ENCODE assay signal across 25 cellular contexts in the genomic region with DNA sequence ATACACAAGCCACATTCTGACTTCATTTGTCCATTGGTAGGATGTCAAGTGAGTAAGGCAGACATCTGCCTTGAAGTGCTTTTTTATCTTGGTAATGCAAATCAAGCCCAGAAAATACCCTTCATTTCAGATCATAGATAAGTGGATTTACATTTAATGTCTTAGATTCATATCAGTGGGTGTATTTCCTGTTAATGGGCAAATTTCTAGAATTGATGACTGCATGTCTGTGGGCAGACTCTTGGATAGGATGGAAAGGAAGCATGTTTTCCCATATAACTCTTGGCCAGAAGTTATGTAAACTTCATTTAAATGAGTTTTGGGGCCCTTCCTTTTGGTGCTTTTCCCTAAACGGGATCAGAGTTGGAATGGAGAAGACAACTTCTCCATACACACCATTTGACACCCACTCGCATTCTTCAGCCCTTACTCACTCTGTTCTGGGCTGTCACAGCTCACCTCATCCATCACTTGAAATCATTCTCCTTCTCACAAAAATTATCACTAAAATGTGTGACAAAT.
DNase-seq lines count a peak whose midpoint lies in the region; ATAC-seq, FAIRE-seq and TF ChIP-seq lines count a peak whose summit lies in the region.
"Had no signal": no experiment of that assay in that cellular context is flagged by ENCODE, and none has a peak within 500 bp of the region (broad histone marks: within the 10 kb centered on the region; RNA-seq: fewer than 3 reads in every experiment).

No MANE protein-coding gene starts in this region.

- WGBS in mesodermal cell (ENCODE audit: insufficient coverage in 2 of 2), 2 experiments: 80 to 100% methylated on average over 1 to 2 of the region's 2 CpGs

- H3K27ac ChIP-seq in astrocyte (ENCODE audit: low read depth, low read length) (peak overlapping the region; percentile 76), mesodermal cell (ENCODE audit: low read depth, low read length, severe bottlenecking) (peak overlapping the region; percentile 74)
- H3K27ac ChIP-seq: Peyer's patch, tibial artery had no signal

- FAIRE-seq in astrocyte (lab: Jason Lieb, UNC): peak; percentile 70

- H3K36me3 ChIP-seq in astrocyte (ENCODE audit: insufficient read depth, low read length): no peaks in the 10 kb centered on the region
- peaks cover 41% of the 10 kb centered on the region for H3K36me3 ChIP-seq in mesodermal cell (ENCODE audit: control insufficient read depth, insufficient read depth, low read length)
- H3K36me3 ChIP-seq: Peyer's patch, SJSA1, tibial artery had no signal

- DNase-seq in Daoy (ENCODE audit: low read depth): peak; percentile 71
- DNase-seq in HFFc6: peak; percentile 79
- DNase-seq in astrocyte (ENCODE audit: low read depth): peak; percentile 81
- no peak for DNase-seq in CD1c-positive myeloid dendritic cell (ENCODE audit: extremely low spot score)
- no peak for DNase-seq in stimulated activated naive B cell treated with anti-CD40 and anti-IgM and Interleukin-4, amounts not matched to agents 10 μg/mL and 1 μg/mL and 100 μg/mL, for 72 hours
- DNase-seq in pons (ENCODE audit: low spot score): no peak
- DNase-seq: activated CD4-positive, alpha-beta memory T cell treated with anti-CD3 and anti-CD28 coated beads for 36 hours; activated naive CD4-positive, alpha-beta T cell treated with anti-CD3 and anti-CD28 coated beads, Interleukin-2, amount 50 U/mL, for 16 hours; effector memory CD8-positive, alpha-beta T cell; GDM1; KG1; NCI-H1092 treated with DMSO at 0.1 percent for 48 hours; NCI-H2081 treated with DMSO at 0.1 percent for 48 hours; NCI-H510A; NK-92 treated with Interleukin-12 subunit alpha and Interleukin-12 subunit beta, amount 100 ng/mL, for 24 hours; Peyer's patch; stimulated activated CD4-positive, alpha-beta T cell treated with anti-CD3 and anti-CD28 coated beads, Interleukin-2, amount 100 ng/mL, for 24 hours; stimulated activated naive CD4-positive, alpha-beta T cell; tibial artery had no signal

- H3K9ac ChIP-seq in astrocyte (ENCODE audit: low read length): no peak overlapping the region

- peak overlapping the region; percentile 53 for H3K4me2 ChIP-seq in astrocyte (ENCODE audit: low read length)

- peaks cover 85% of the 10 kb centered on the region for H3K4me1 Mint-ChIP-seq in HFFc6 (ENCODE audit: low read depth)
- peaks cover 42% of the 10 kb centered on the region for H3K4me1 Mint-ChIP-seq in astrocyte (ENCODE audit: low read depth, unreplicated experiment)
- no peaks in the 10 kb centered on the region for H3K4me1 Mint-ChIP-seq in stimulated activated naive B cell treated with anti-CD40 and anti-IgM and Interleukin-4, amounts not matched to agents 10 μg/mL and 1 μg/mL and 100 μg/mL, for 72 hours
- H3K4me1 Mint-ChIP-seq: B cell had no signal

- H3K9me3 ChIP-seq in astrocyte (ENCODE audit: insufficient read depth, low read depth, low read length) (no peaks in the 10 kb centered on the region), mesodermal cell (ENCODE audit: control insufficient read depth, low read length) (no peaks in the 10 kb centered on the region)
- H3K9me3 ChIP-seq: Peyer's patch, SJSA1, tibial artery had no signal

- H3K79me2 ChIP-seq in astrocyte (ENCODE audit: insufficient read depth, low read length): no peaks in the 10 kb centered on the region

- TF ChIP-seq CTCF in HFFc6 (IDR thresholded peaks at IDR 0.05): no peak
- TF ChIP-seq CTCF in astrocyte (IDR thresholded peaks at IDR 0.05; ENCODE audit: insufficient read depth, low read depth, low read length): no peak

- H3K4me3 ChIP-seq in astrocyte (ENCODE audit: insufficient read depth, low read depth, low read length): no peak overlapping the region
- H3K4me3 ChIP-seq in mesodermal cell (ENCODE audit: extremely low read depth, insufficient read depth, low read length, poor library complexity, severe bottlenecking): no peak overlapping the region
- H3K4me3 ChIP-seq: Peyer's patch, SJSA1, tibial artery had no signal

- H4K20me1 ChIP-seq in astrocyte (ENCODE audit: insufficient read depth, low read length): no peaks in the 10 kb centered on the region

- no peak overlapping the region; the same call in 1 of the 2 replicates for H3K4me3 Mint-ChIP-seq in HFFc6
- no peak overlapping the region for H3K4me3 Mint-ChIP-seq in astrocyte (ENCODE audit: unreplicated experiment)
- no peak overlapping the region for H3K4me3 Mint-ChIP-seq in stimulated activated naive B cell treated with anti-CD40 and anti-IgM and Interleukin-4, amounts not matched to agents 10 μg/mL and 1 μg/mL and 100 μg/mL, for 72 hours
- H3K4me3 Mint-ChIP-seq: activated CD4-positive, alpha-beta memory T cell treated with anti-CD3 and anti-CD28 coated beads for 36 hours; B cell; effector memory CD8-positive, alpha-beta T cell; WTC11 had no signal

- peaks cover 16% of the 10 kb centered on the region for H3K36me3 Mint-ChIP-seq in HFFc6 (ENCODE audit: low read depth)
- H3K36me3 Mint-ChIP-seq in astrocyte (ENCODE audit: low read depth, unreplicated experiment): no peaks in the 10 kb centered on the region
- peaks cover 18 to 24% of the 10 kb centered on the region in 2 donors for H3K36me3 Mint-ChIP-seq in stimulated activated naive B cell treated with anti-CD40 and anti-IgM and Interleukin-4, amounts not matched to agents 10 μg/mL and 1 μg/mL and 100 μg/mL, for 72 hours

- H3K27me3 ChIP-seq in astrocyte (ENCODE audit: insufficient read depth, low read length): no peaks in the 10 kb centered on the region
- H3K27me3 ChIP-seq: Peyer's patch, SJSA1, tibial artery had no signal

- no peak overlapping the region for H2AFZ ChIP-seq in astrocyte (ENCODE audit: low read depth, low read length)

- peaks cover 36% of the 10 kb centered on the region for H3K4me1 ChIP-seq in astrocyte (ENCODE audit: insufficient read depth, low read length)
- peaks cover 24% of the 10 kb centered on the region for H3K4me1 ChIP-seq in mesodermal cell (ENCODE audit: control insufficient read depth, insufficient read depth, low read length, poor library complexity, severe bottlenecking)
- H3K4me1 ChIP-seq: Peyer's patch, tibial artery had no signal

- H3K9me3 Mint-ChIP-seq in HFFc6: no peaks in the 10 kb centered on the region
- H3K9me3 Mint-ChIP-seq in astrocyte (ENCODE audit: unreplicated experiment): no peaks in the 10 kb centered on the region
- H3K9me3 Mint-ChIP-seq in stimulated activated naive B cell treated with anti-CD40 and anti-IgM and Interleukin-4, amounts not matched to agents 10 μg/mL and 1 μg/mL and 100 μg/mL, for 72 hours: no peaks in the 10 kb centered on the region
- H3K9me3 Mint-ChIP-seq: activated CD4-positive, alpha-beta memory T cell treated with anti-CD3 and anti-CD28 coated beads for 36 hours; effector memory CD8-positive, alpha-beta T cell; WTC11 had no signal

- H3K27ac Mint-ChIP-seq in HFFc6 (peak overlapping the region; percentile 88), astrocyte (ENCODE audit: unreplicated experiment) (no peak overlapping the region)
- H3K27ac Mint-ChIP-seq in stimulated activated naive B cell treated with anti-CD40 and anti-IgM and Interleukin-4, amounts not matched to agents 10 μg/mL and 1 μg/mL and 100 μg/mL, for 72 hours: no peak overlapping the region
- H3K27ac Mint-ChIP-seq: activated CD4-positive, alpha-beta memory T cell treated with anti-CD3 and anti-CD28 coated beads for 36 hours; B cell; effector memory CD8-positive, alpha-beta T cell; progenitor cell of endocrine pancreas; WTC11 had no signal

- H3K27me3 Mint-ChIP-seq in HFFc6 (ENCODE audit: insufficient read depth) (peaks cover 2% of the 10 kb centered on the region), astrocyte (ENCODE audit: low read depth, unreplicated experiment) (no peaks in the 10 kb centered on the region)
- H3K27me3 Mint-ChIP-seq in stimulated activated naive B cell treated with anti-CD40 and anti-IgM and Interleukin-4, amounts not matched to agents 10 μg/mL and 1 μg/mL and 100 μg/mL, for 72 hours: no peaks in the 10 kb centered on the region
- H3K27me3 Mint-ChIP-seq: activated CD4-positive, alpha-beta memory T cell treated with anti-CD3 and anti-CD28 coated beads for 36 hours had no signal

- no peak for ATAC-seq in stimulated activated naive B cell treated with anti-CD40 and anti-IgM and Interleukin-4, amounts not matched to agents 10 μg/mL and 1 μg/mL and 100 μg/mL, for 72 hours (replicated peaks)
- ATAC-seq: effector memory CD8-positive, alpha-beta T cell; left lobe of liver; WTC11 had no signal

Comparison
In these comparisons a context has a peak if more than half of its experiments do, and no peak if none do; other contexts are left out.
1. DNase-seq: peak in Daoy (single experiment), HFFc6 (single experiment) and astrocyte (single experiment); none in CD1c-positive myeloid dendritic cell (single experiment), stimulated activated naive B cell treated with anti-CD40 and anti-IgM and Interleukin-4, amounts not matched to agents 10 μg/mL and 1 μg/mL and 100 μg/mL, for 72 hours (single experiment) and pons (single experiment).